ENCODE assay signal across 13 cellular contexts in the genomic region with DNA sequence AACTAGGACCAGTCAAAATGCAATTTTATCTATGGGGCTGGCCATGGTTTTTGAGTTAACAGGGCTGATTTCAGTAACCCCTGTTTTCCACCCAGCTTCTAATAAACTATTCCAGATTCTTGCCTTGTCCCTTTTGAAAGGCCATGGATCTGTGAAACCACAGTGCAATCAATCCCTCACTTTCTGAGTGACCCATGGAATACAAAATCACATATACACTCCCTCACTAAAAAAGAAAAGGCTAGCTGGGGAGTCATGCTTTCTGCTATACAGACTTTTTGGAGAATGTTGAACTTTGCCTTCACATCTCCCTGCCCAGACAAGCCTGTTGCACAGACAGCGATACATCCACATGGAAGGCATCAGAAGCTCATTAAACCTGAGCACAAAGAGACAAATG. TPM values are rescaled to one million over a fixed set of nuclear protein-coding genes. Genes with fewer than 3 reads are reported as not detected.
DNase-seq lines count a peak whose midpoint lies in the region; TF ChIP-seq lines count a peak whose summit lies in the region.
"Had no signal": no experiment of that assay in that cellular context is flagged by ENCODE, and none has a peak within 500 bp of the region (broad histone marks: within the 10 kb centered on the region; RNA-seq: fewer than 3 reads in every experiment).

No MANE protein-coding gene starts in this region.

- H3K27me3 ChIP-seq in ascending aorta, result no peaks in the 10 kb centered on the region

- DNase-seq in GM04503 (ENCODE audit: low read depth) (peak; percentile 4), amniotic epithelial cell (ENCODE audit: low read depth) (peak; percentile 22), fibroblast of peridontal ligament (ENCODE audit: extremely low read depth) (peak; percentile 81), stromal cell of bone marrow (ENCODE audit: low read depth) (peak; percentile 20), ascending aorta (ENCODE audit: low spot score in 2 of 2) (no peak), ecto neural progenitor cell (ENCODE audit: low spot score) (no peak)
- DNase-seq in activated CD4-positive, alpha-beta T cell treated with anti-CD3 and anti-CD28 coated beads, Interleukin-2, amount 50 U/mL, for 48 hours, result no peak
- DNase-seq: CD8-positive, alpha-beta T cell; COR-L47; DMS153; DND-41; GDM1 had no signal

- H3K27ac ChIP-seq in ascending aorta, result no peak overlapping the region

- H3K4me1 ChIP-seq in ascending aorta, result no peaks in the 10 kb centered on the region

- H3K4me3 ChIP-seq in ascending aorta, result no peak overlapping the region
- H3K4me3 ChIP-seq: GM12878 had no signal

- TF ChIP-seq CTCF in ascending aorta (IDR thresholded peaks at IDR 0.05), result no peak

- intact Hi-C loops in ascending aorta (cut with DNase I), result no loop called here

- no peaks in the 10 kb centered on the region for H3K36me3 ChIP-seq in ascending aorta

- H3K9me3 ChIP-seq in ascending aorta, result no peaks in the 10 kb centered on the region

RNA-seq across cellular contexts. Expression of a gene that starts 47.9 kb away (rescaled TPM):
- total RNA-seq in ascending aorta, result 12.8 TPM

Comparison
In these comparisons a context has a peak if more than half of its experiments do, and no peak if none do; other contexts are left out.
1. DNase-seq: peak in GM04503 (single experiment), amniotic epithelial cell (single experiment), fibroblast of peridontal ligament (single experiment) and stromal cell of bone marrow (single experiment); none in ascending aorta (0 of 2), activated CD4-positive, alpha-beta T cell treated with anti-CD3 and anti-CD28 coated beads, Interleukin-2, amount 50 U/mL, for 48 hours (0 of 2) and ecto neural progenitor cell (single experiment).